In the genomic region with DNA sequence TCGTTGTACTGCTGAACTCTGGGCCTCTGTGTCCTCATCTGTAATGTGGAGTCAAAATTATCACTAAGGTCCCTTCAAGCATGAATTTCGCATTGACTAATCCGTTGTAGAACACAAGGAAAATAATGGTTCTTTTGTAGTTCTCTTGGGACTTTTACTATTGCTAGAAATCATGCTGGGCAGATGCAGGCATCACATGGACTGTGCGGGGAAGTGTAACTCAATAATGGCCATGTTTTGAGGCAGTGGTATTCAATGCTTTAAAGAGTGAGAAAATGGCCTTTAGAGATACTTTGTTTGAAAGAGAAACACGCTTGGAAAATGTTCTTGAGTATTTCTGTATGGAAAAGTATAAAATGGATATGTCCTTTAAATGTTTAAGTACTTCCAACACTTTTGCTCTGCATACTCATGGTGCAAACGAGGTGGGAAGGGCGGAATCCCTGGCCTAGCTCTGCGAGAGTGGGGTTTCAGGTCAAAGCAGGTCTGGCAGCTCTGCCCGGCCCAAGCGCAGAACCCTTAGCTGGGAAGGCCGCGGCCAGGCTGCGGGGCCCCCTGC, we compare ENCODE assay signal across 8 cellular contexts.
DNase-seq lines count a peak whose midpoint lies in the region; ATAC-seq and TF ChIP-seq lines count a peak whose summit lies in the region.

No MANE protein-coding gene starts in this region.

- H3K27me3 ChIP-seq in right atrium auricular region, result no peaks in the 10 kb centered on the region
- no peaks in the 10 kb centered on the region for H3K27me3 ChIP-seq in lower lobe of right lung (ENCODE audit: low read depth)
- H3K27me3 ChIP-seq in tibial nerve, result no peaks in the 10 kb centered on the region

- in situ Hi-C loops in astrocyte of the cerebellum (cut with HindIII; ENCODE audit: low sequenced_read_pairs), result no loop called here

- no peak for ATAC-seq in lower lobe of right lung
- no peak for ATAC-seq in HG03025 (IDR thresholded peaks at IDR 0.05; ENCODE audit: low FRiP score, unreplicated experiment)

- intact Hi-C loops in cardiac septum (cut with DNase I) (no loop called here), lower lobe of right lung (cut with DNase I) (no loop called here)

- H3K27ac ChIP-seq in right atrium auricular region (peak overlapping the region; percentile 94 to 95), lower lobe of right lung (peak overlapping the region; percentile 66), tibial nerve (peak overlapping the region; percentile 89 to 95 (median 92))

- no peak for TF ChIP-seq CTCF in right atrium auricular region (IDR thresholded peaks at IDR 0.05)
- TF ChIP-seq CTCF in astrocyte of the cerebellum (IDR thresholded peaks at IDR 0.05; ENCODE audit: low read depth, low read length, missing control alignments), result no peak
- no peak for TF ChIP-seq CTCF in lower lobe of right lung (IDR thresholded peaks at IDR 0.05)
- TF ChIP-seq CTCF in tibial nerve (IDR thresholded peaks at IDR 0.05), result no peak

- H3K9me3 ChIP-seq in right atrium auricular region (no peaks in the 10 kb centered on the region), lower lobe of right lung (no peaks in the 10 kb centered on the region), tibial nerve (no peaks in the 10 kb centered on the region)

- WGBS in tibial nerve, 2 donors, result 21 to 30% methylated on average over 10 to 13 of the region's 13 CpGs

- peak overlapping the region; percentile 50 to 76 for H3K4me3 ChIP-seq in right atrium auricular region
- H3K4me3 ChIP-seq in astrocyte of the cerebellum (ENCODE audit: low read depth, low read length), result peak overlapping the region; percentile 51
- peak overlapping the region; percentile 70 for H3K4me3 ChIP-seq in lower lobe of right lung
- peak overlapping the region; percentile 68 to 80 (median 74) for H3K4me3 ChIP-seq in tibial nerve

- no peak for DNase-seq in right atrium auricular region (ENCODE audit: low spot score)
- DNase-seq in cardiac septum (ENCODE audit: low spot score), result no peak
- no peak for DNase-seq in astrocyte of the cerebellum (ENCODE audit: low read depth)
- DNase-seq in lower lobe of right lung, result no peak
- DNase-seq in tibial nerve (ENCODE audit: low spot score in 2 of 2), result peak in 1 of 2 donors; percentile 23
- DNase-seq in GDM1 (lab: John Stamatoyannopoulos, UW), result no peak
- no peak for DNase-seq in GM03348 (ENCODE audit: low spot score)

- peak in 1 of 2 donors; percentile 52 for TF ChIP-seq EP300 in tibial nerve (IDR thresholded peaks at IDR 0.05)

- TF ChIP-seq POLR2A in tibial nerve (IDR thresholded peaks at IDR 0.05), result no peak

- H3K4me1 ChIP-seq in right atrium auricular region (peaks cover 0 to 36% of the 10 kb centered on the region in 2 donors), lower lobe of right lung (peaks cover 6% of the 10 kb centered on the region), tibial nerve (peaks cover 0 to 16% (median 5%) of the 10 kb centered on the region in 4 donors)

- H3K36me3 ChIP-seq in right atrium auricular region (no peaks in the 10 kb centered on the region), lower lobe of right lung (no peaks in the 10 kb centered on the region), tibial nerve (no peaks in the 10 kb centered on the region)
